9 cellular contexts compared by ENCODE assay signal in genomic region chr12:47814539-47815170, GRCh38. TPM values are rescaled to one million over a fixed set of nuclear protein-coding genes. Genes with fewer than 3 reads are reported as not detected.
DNase-seq lines count a peak whose midpoint lies in the region; ATAC-seq and TF ChIP-seq lines count a peak whose summit lies in the region.
"Had no signal": no experiment of that assay in that cellular context is flagged by ENCODE, and none has a peak within 500 bp of the region (broad histone marks: within the 10 kb centered on the region; RNA-seq: fewer than 3 reads in every experiment).

No MANE protein-coding gene starts in this region.

- ATAC-seq in activated T-cell treated with anti-CD3 and anti-CD28 coated beads, Interleukin-2, amount 50 U/mL, for 4 hours, result peak; percentile 12 to 14
- no peak for ATAC-seq in activated naive CD8-positive, alpha-beta T cell treated with anti-CD3 and anti-CD28 coated beads, Interleukin-2, amount 10 ng/mL, durations not matched to agents 7 days and 5 days (ENCODE audit: low read depth)
- no peak for ATAC-seq in GM19328 (IDR thresholded peaks at IDR 0.05; ENCODE audit: unreplicated experiment)
- ATAC-seq in GM18517 (IDR thresholded peaks at IDR 0.05; ENCODE audit: unreplicated experiment), result no peak
- no peak for ATAC-seq in GM19395 (IDR thresholded peaks at IDR 0.05; ENCODE audit: unreplicated experiment)

- H3K9me3 ChIP-seq in mesodermal cell (ENCODE audit: control insufficient read depth, low read length), result no peaks in the 10 kb centered on the region
- H3K9me3 ChIP-seq in thyroid gland, result no peaks in the 10 kb centered on the region

- H3K27ac ChIP-seq in mesodermal cell (ENCODE audit: low read depth, low read length, severe bottlenecking) (peak overlapping the region; percentile 94), thyroid gland (peak overlapping the region; percentile 86 to 98 (median 94))

- peak overlapping the region; percentile 98 for H3K27ac Mint-ChIP-seq in activated naive CD8-positive, alpha-beta T cell treated with anti-CD3 and anti-CD28 coated beads, Interleukin-2, amount 10 ng/mL, durations not matched to agents 7 days and 5 days

- no peak for TF ChIP-seq CTCF in thyroid gland (IDR thresholded peaks at IDR 0.05)

- H3K36me3 ChIP-seq in mesodermal cell (ENCODE audit: control insufficient read depth, insufficient read depth, low read length) (peaks cover 36% of the 10 kb centered on the region), thyroid gland (no peaks in the 10 kb centered on the region)

- peak overlapping the region; percentile 92 for H3K4me3 Mint-ChIP-seq in activated T-cell treated with anti-CD3 and anti-CD28 coated beads, Interleukin-2, amount 50 U/mL, for 4 hours
- peak overlapping the region; percentile 91 for H3K4me3 Mint-ChIP-seq in activated naive CD8-positive, alpha-beta T cell treated with anti-CD3 and anti-CD28 coated beads, Interleukin-2, amount 10 ng/mL, durations not matched to agents 7 days and 5 days

- intact Hi-C loops in thyroid gland (cut with DNase I), result no loop called here

- no peaks in the 10 kb centered on the region for H3K27me3 Mint-ChIP-seq in activated T-cell treated with anti-CD3 and anti-CD28 coated beads, Interleukin-2, amount 50 U/mL, for 4 hours (ENCODE audit: low read depth)
- no peaks in the 10 kb centered on the region for H3K27me3 Mint-ChIP-seq in activated naive CD8-positive, alpha-beta T cell treated with anti-CD3 and anti-CD28 coated beads, Interleukin-2, amount 10 ng/mL, durations not matched to agents 7 days and 5 days

- no peak for DNase-seq in activated T-cell treated with anti-CD3 and anti-CD28 coated beads, Interleukin-2, amount 50 U/mL, for 4 hours
- DNase-seq in activated T-cell treated with anti-CD3 and anti-CD28 coated beads, Interleukin-2, amount 50 U/mL, for 1 hour, result no peak
- no peak for DNase-seq in activated naive CD8-positive, alpha-beta T cell treated with anti-CD3 and anti-CD28 coated beads, Interleukin-2, amount 10 ng/mL, durations not matched to agents 7 days and 5 days
- DNase-seq in thyroid gland, result no peak
- DNase-seq: activated gamma-delta T cell treated with Interleukin-2 at 50 U/mL for 16 hours had no signal

- TF ChIP-seq POLR2A in thyroid gland (IDR thresholded peaks at IDR 0.05), result no peak

- peaks cover 83% of the 10 kb centered on the region for H3K4me1 ChIP-seq in mesodermal cell (ENCODE audit: control insufficient read depth, insufficient read depth, low read length, poor library complexity, severe bottlenecking)
- peaks cover 63 to 90% of the 10 kb centered on the region in 2 donors for H3K4me1 ChIP-seq in thyroid gland

- 88 to 96% methylated on average over 3 of the region's 3 CpGs for whole genome bisulfite sequencing in mesodermal cell (ENCODE audit: insufficient coverage in 2 of 2), 2 experiments
- WGBS in thyroid gland, 2 donors, result 41 to 70% methylated on average over 3 of the region's 3 CpGs

- POLR2A ChIA-PET in activated naive CD8-positive, alpha-beta T cell treated with anti-CD3 and anti-CD28 coated beads, Interleukin-2, amount 10 ng/mL, durations not matched to agents 7 days and 5 days (lab: Charles Lee), result interaction anchor here (1.1 to 18.4 kb wide), 5 partner anchors 10 to 597 kb away, joined by 4 to 465 read pairs (median 10); no protein-coding TSS in a partner anchor

- no peak overlapping the region for H3K4me3 ChIP-seq in mesodermal cell (ENCODE audit: extremely low read depth, insufficient read depth, low read length, poor library complexity, severe bottlenecking)
- H3K4me3 ChIP-seq in thyroid gland (replicated peaks in 1 of 3), result no peak overlapping the region

- no peaks in the 10 kb centered on the region for H3K27me3 ChIP-seq in thyroid gland

- no peaks in the 10 kb centered on the region for H3K9me3 Mint-ChIP-seq in activated T-cell treated with anti-CD3 and anti-CD28 coated beads, Interleukin-2, amount 50 U/mL, for 4 hours
- no peaks in the 10 kb centered on the region for H3K9me3 Mint-ChIP-seq in activated naive CD8-positive, alpha-beta T cell treated with anti-CD3 and anti-CD28 coated beads, Interleukin-2, amount 10 ng/mL, durations not matched to agents 7 days and 5 days

- H3K4me1 Mint-ChIP-seq in activated T-cell treated with anti-CD3 and anti-CD28 coated beads, Interleukin-2, amount 50 U/mL, for 4 hours (ENCODE audit: low read depth), result peaks cover 83% of the 10 kb centered on the region
- H3K4me1 Mint-ChIP-seq in activated naive CD8-positive, alpha-beta T cell treated with anti-CD3 and anti-CD28 coated beads, Interleukin-2, amount 10 ng/mL, durations not matched to agents 7 days and 5 days, result peaks cover 60% of the 10 kb centered on the region

- H3K36me3 Mint-ChIP-seq in activated T-cell treated with anti-CD3 and anti-CD28 coated beads, Interleukin-2, amount 50 U/mL, for 4 hours (ENCODE audit: insufficient read depth), result peaks cover 28% of the 10 kb centered on the region
- peaks cover 31% of the 10 kb centered on the region for H3K36me3 Mint-ChIP-seq in activated naive CD8-positive, alpha-beta T cell treated with anti-CD3 and anti-CD28 coated beads, Interleukin-2, amount 10 ng/mL, durations not matched to agents 7 days and 5 days

RNA-seq across cellular contexts. Expression of gene HDAC7, which starts 5.0 kb away (rescaled TPM):
- 100 to 1,000 TPM; 168 to 199 (median 199) TPM for total RNA-seq in activated T-cell treated with anti-CD3 and anti-CD28 coated beads, Interleukin-2, amount 50 U/mL, for 4 hours
- total RNA-seq in activated naive CD8-positive, alpha-beta T cell treated with anti-CD3 and anti-CD28 coated beads, Interleukin-2, amount 10 ng/mL, durations not matched to agents 7 days and 5 days, result 100 to 1,000 TPM; 200 to 215 TPM
- polyA plus RNA-seq in mesodermal cell (2013, experiment 1 of 2), result 118 TPM
- 98.0 TPM for polyA plus RNA-seq in mesodermal cell (2013, experiment 2 of 2)
- 10 to 100 TPM; 44.5 to 61.9 (median 52.6) TPM for total RNA-seq in thyroid gland

RNA-seq across cellular contexts. Expression of gene SLC48A1, which starts 41.6 kb away (rescaled TPM):
- total RNA-seq in activated T-cell treated with anti-CD3 and anti-CD28 coated beads, Interleukin-2, amount 50 U/mL, for 4 hours, result 1 to 10 TPM; 4.0 to 5.2 (median 5.0) TPM
- total RNA-seq in activated naive CD8-positive, alpha-beta T cell treated with anti-CD3 and anti-CD28 coated beads, Interleukin-2, amount 10 ng/mL, durations not matched to agents 7 days and 5 days, result 10 to 100 TPM; 13.4 to 13.9 TPM
- 13.9 TPM for polyA plus RNA-seq in mesodermal cell (2013, experiment 1 of 2)
- polyA plus RNA-seq in mesodermal cell (2013, experiment 2 of 2), result 14.5 TPM
- total RNA-seq in thyroid gland, result 100 to 1,000 TPM in 3 of 4 donors, 10 to 100 TPM in 1; 59.3 to 276 (median 187) TPM

RNA-seq across cellular contexts. Expression of gene RAPGEF3, which starts 56.0 kb away (rescaled TPM):
- total RNA-seq in activated T-cell treated with anti-CD3 and anti-CD28 coated beads, Interleukin-2, amount 50 U/mL, for 4 hours, result 1 to 10 TPM in 1 of 3 donors, under 1 TPM in 2; 0.55 to 1.3 (median 0.66) TPM
- total RNA-seq in activated naive CD8-positive, alpha-beta T cell treated with anti-CD3 and anti-CD28 coated beads, Interleukin-2, amount 10 ng/mL, durations not matched to agents 7 days and 5 days, result 1 to 10 TPM in 1 of 2 experiments, under 1 TPM in 1; 0.94 to 1.1 TPM
- 17.1 TPM for polyA plus RNA-seq in mesodermal cell (2013, experiment 1 of 2)
- polyA plus RNA-seq in mesodermal cell (2013, experiment 2 of 2), result 11.3 TPM
- total RNA-seq in thyroid gland, result 100 to 1,000 TPM in 2 of 4 donors, 10 to 100 TPM in 2; 87.3 to 178 (median 125) TPM

Comparison
In these comparisons a context has a peak if more than half of its experiments do, and no peak if none do; other contexts are left out.
1. ATAC-seq: peak in activated T-cell treated with anti-CD3 and anti-CD28 coated beads, Interleukin-2, amount 50 U/mL, for 4 hours (2 of 2); none in activated naive CD8-positive, alpha-beta T cell treated with anti-CD3 and anti-CD28 coated beads, Interleukin-2, amount 10 ng/mL, durations not matched to agents 7 days and 5 days (single experiment), GM19328 (single experiment), GM18517 (single experiment) and GM19395 (single experiment).
2. RNA of gene SLC48A1, which starts 41.6 kb away (total RNA-seq): 59.3 to 276 TPM in thyroid gland; 13.4 to 13.9 TPM in activated naive CD8-positive, alpha-beta T cell treated with anti-CD3 and anti-CD28 coated beads, Interleukin-2, amount 10 ng/mL, durations not matched to agents 7 days and 5 days and 4.0 to 5.2 TPM in activated T-cell treated with anti-CD3 and anti-CD28 coated beads, Interleukin-2, amount 50 U/mL, for 4 hours; every median in the first group is over 4 times any median in the second.
3. RNA of gene RAPGEF3, which starts 56.0 kb away (total RNA-seq): 87.3 to 178 TPM in thyroid gland; 0.94 to 1.1 TPM in activated naive CD8-positive, alpha-beta T cell treated with anti-CD3 and anti-CD28 coated beads, Interleukin-2, amount 10 ng/mL, durations not matched to agents 7 days and 5 days and 0.55 to 1.3 TPM in activated T-cell treated with anti-CD3 and anti-CD28 coated beads, Interleukin-2, amount 50 U/mL, for 4 hours; every median in the first group is over 10 times any median in the second.